14 cellular contexts compared by ENCODE assay signal in the genomic region with DNA sequence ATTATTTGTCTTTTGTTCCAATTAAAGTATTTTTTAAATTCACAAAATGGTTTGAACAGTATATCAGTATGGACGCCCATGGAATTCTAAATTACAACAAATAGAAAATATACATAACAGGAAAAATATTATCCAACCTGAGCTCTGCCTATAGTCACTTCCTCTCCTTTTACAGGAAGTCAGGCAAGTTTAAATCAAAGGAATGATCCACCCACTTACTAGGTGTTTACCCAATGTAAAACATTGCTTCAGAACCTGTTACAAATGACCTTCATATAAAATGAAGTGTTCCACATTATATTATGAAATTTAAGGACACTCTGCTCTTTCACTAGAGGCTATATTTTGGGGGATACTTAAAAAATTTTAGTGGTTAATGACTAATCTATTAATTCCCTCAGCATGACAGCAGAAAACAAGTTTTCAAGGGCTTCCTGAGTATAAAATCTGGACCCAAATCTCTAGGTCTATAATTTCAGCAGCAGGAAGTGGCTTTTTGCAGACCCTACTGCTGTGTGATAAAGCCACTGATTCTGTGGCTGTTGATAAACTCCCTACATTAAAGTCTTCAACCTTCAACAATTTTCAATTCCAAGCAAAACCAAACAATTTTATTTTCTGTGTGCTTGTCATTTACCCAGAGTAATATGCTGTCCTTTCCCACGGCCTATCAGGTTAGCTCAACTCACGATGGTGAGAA.
"Had no signal": no experiment of that assay in that cellular context is flagged by ENCODE, and none has a peak within 500 bp of the region (broad histone marks: within the 10 kb centered on the region; RNA-seq: fewer than 3 reads in every experiment).

No MANE protein-coding gene starts in this region.

- H3K27me3 ChIP-seq: cardiac muscle cell, esophagus squamous epithelium had no signal

- H3K36me3 Mint-ChIP-seq: naive B cell; stimulated activated effector memory CD8-positive, alpha-beta T cell treated with anti-CD3 and anti-CD28 coated beads, Interleukin-12 subunit alpha, Interleukin-12 subunit beta, amount 100 ng/mL, for 72 hours had no signal

- H3K9me3 Mint-ChIP-seq: naive B cell; stimulated activated effector memory CD8-positive, alpha-beta T cell treated with anti-CD3 and anti-CD28 coated beads, Interleukin-12 subunit alpha, Interleukin-12 subunit beta, amount 100 ng/mL, for 72 hours had no signal

- H3K36me3 ChIP-seq: cardiac muscle cell, esophagus squamous epithelium, lower lobe of right lung had no signal

- H3K4me1 Mint-ChIP-seq: naive B cell; stimulated activated effector memory CD8-positive, alpha-beta T cell treated with anti-CD3 and anti-CD28 coated beads, Interleukin-12 subunit alpha, Interleukin-12 subunit beta, amount 100 ng/mL, for 72 hours had no signal

- H3K9me3 ChIP-seq: esophagus squamous epithelium, lower lobe of right lung had no signal

- ATAC-seq: activated CD4-positive, CD25-positive, alpha-beta regulatory T cell treated with anti-CD3 and anti-CD28 coated beads, Interleukin-2, amount 50 U/mL, for 24 hours; left cardiac atrium; lower lobe of right lung; right cardiac atrium; stimulated activated effector memory CD8-positive, alpha-beta T cell treated with anti-CD3 and anti-CD28 coated beads, Interleukin-12 subunit alpha, Interleukin-12 subunit beta, amount 100 ng/mL, for 72 hours had no signal

- DNase-seq: aorta, esophagus squamous epithelium, foreskin fibroblast, glutamatergic neuron, left cardiac atrium, lower lobe of right lung, midbrain, naive B cell, posterior cingulate gyrus, right cardiac atrium, trophoblast cell had no signal

- H3K4me3 ChIP-seq: cardiac muscle cell, esophagus squamous epithelium, lower lobe of right lung had no signal

- H3K27ac Mint-ChIP-seq: naive B cell; stimulated activated effector memory CD8-positive, alpha-beta T cell treated with anti-CD3 and anti-CD28 coated beads, Interleukin-12 subunit alpha, Interleukin-12 subunit beta, amount 100 ng/mL, for 72 hours had no signal

- H3K4me1 ChIP-seq: esophagus squamous epithelium, lower lobe of right lung had no signal

- H3K27ac ChIP-seq: cardiac muscle cell, esophagus squamous epithelium, lower lobe of right lung had no signal

- H3K4me3 Mint-ChIP-seq: naive B cell; stimulated activated effector memory CD8-positive, alpha-beta T cell treated with anti-CD3 and anti-CD28 coated beads, Interleukin-12 subunit alpha, Interleukin-12 subunit beta, amount 100 ng/mL, for 72 hours had no signal
